Comparison of ENCODE assay signal across 9 cellular contexts in genomic region chr11:126352934-126353801, GRCh38. TPM values are rescaled to one million over a fixed set of nuclear protein-coding genes. Genes with fewer than 3 reads are reported as not detected.
DNase-seq lines count a peak whose midpoint lies in the region; ATAC-seq and TF ChIP-seq lines count a peak whose summit lies in the region.
"Had no signal": no experiment of that assay in that cellular context is flagged by ENCODE, and none has a peak within 500 bp of the region (broad histone marks: within the 10 kb centered on the region; RNA-seq: fewer than 3 reads in every experiment).

No MANE protein-coding gene starts in this region.

- H3K9me3 ChIP-seq in osteoblast (ENCODE audit: low read depth, low read length): no peaks in the 10 kb centered on the region

- no peaks in the 10 kb centered on the region for H3K27me3 Mint-ChIP-seq in brain

- H3K4me2 ChIP-seq in osteoblast (ENCODE audit: insufficient read depth, low read length): peak overlapping the region; percentile 65

- H3K27me3 ChIP-seq in osteoblast (ENCODE audit: insufficient read depth, low read length): no peaks in the 10 kb centered on the region

- H2AFZ ChIP-seq in osteoblast (ENCODE audit: low read length): no peak overlapping the region

- DNase-seq in NCI-H1092 treated with DMSO at 0.1 percent for 48 hours (lab: John Stamatoyannopoulos, UW): peak; percentile 22
- DNase-seq in NCI-H1092 (lab: John Stamatoyannopoulos, UW): no peak
- DNase-seq in NOMO-1 (lab: John Stamatoyannopoulos, UW; ENCODE audit: unreplicated experiment in 2 of 2): peak; percentile 67 to 82
- DNase-seq in osteoblast (ENCODE audit: insufficient read length, low spot score, missing footprints): peak; percentile 88
- DNase-seq in activated effector memory CD4-positive, alpha-beta T cell treated with Interleukin-2 at 50 U/mL for 16 hours: no peak
- DNase-seq in NCI-H2081 treated with DMSO at 0.1 percent for 48 hours (lab: John Stamatoyannopoulos, UW): no peak

- TF ChIP-seq CTCF in brain (conservative IDR thresholded peaks at IDR 0.05) (no peak), osteoblast (IDR thresholded peaks at IDR 0.05; ENCODE audit: extremely low read depth, low read depth, low read length) (no peak)

- peak overlapping the region; percentile 66 to 90 (median 81) for H3K27ac Mint-ChIP-seq in brain

- H3K9me3 Mint-ChIP-seq in brain: peaks cover 0 to 7% (median 2%) of the 10 kb centered on the region in 5 experiments

- no peaks in the 10 kb centered on the region for H3K36me3 ChIP-seq in osteoblast (ENCODE audit: insufficient read depth, low read length)

- H3K4me3 Mint-ChIP-seq in brain: peak overlapping the region; percentile 76 to 85 (median 80)

- peaks cover 57% of the 10 kb centered on the region for H3K4me1 ChIP-seq in osteoblast (ENCODE audit: insufficient read depth, low read length)

- H3K79me2 ChIP-seq in osteoblast (ENCODE audit: insufficient read depth, low read length): peaks cover 62% of the 10 kb centered on the region

- H3K36me3 Mint-ChIP-seq in brain: peaks cover 28% of the 10 kb centered on the region

- peaks cover 77% of the 10 kb centered on the region for H3K4me1 Mint-ChIP-seq in brain

- peak overlapping the region; percentile 81 for H3K27ac ChIP-seq in osteoblast (ENCODE audit: low read depth, low read length)
- H3K27ac ChIP-seq: C4-2B had no signal

- peak overlapping the region; percentile 36 for H3K4me3 ChIP-seq in osteoblast (ENCODE audit: insufficient read depth, low read length)

- ATAC-seq in GM21528 (IDR thresholded peaks at IDR 0.05; ENCODE audit: low FRiP score, unreplicated experiment): no peak

- peaks cover 14% of the 10 kb centered on the region for H4K20me1 ChIP-seq in osteoblast (ENCODE audit: insufficient read depth, low read length)

RNA-seq across cellular contexts. Expression of gene ST3GAL4, which starts 2.3 kb away (rescaled TPM):
- polyA plus RNA-seq in brain (ENCODE audit: insufficient read depth, low read depth, low replicate concordance): 43.9 TPM
- 11.8 and 13.8 TPM in 2 replicates for total RNA-seq in osteoblast

RNA-seq across cellular contexts. Expression of gene DCPS, which starts 49.3 kb away (rescaled TPM):
- polyA plus RNA-seq in brain (ENCODE audit: insufficient read depth, low read depth, low replicate concordance): 30.1 TPM
- total RNA-seq in osteoblast: 8.3 TPM in 2 replicates

Comparison
In these comparisons a context has a peak if more than half of its experiments do, and no peak if none do; other contexts are left out.
1. DNase-seq: peak in NCI-H1092 treated with DMSO at 0.1 percent for 48 hours (single experiment), NOMO-1 (2 of 2) and osteoblast (single experiment); none in NCI-H1092 (single experiment), activated effector memory CD4-positive, alpha-beta T cell treated with Interleukin-2 at 50 U/mL for 16 hours (single experiment) and NCI-H2081 treated with DMSO at 0.1 percent for 48 hours (single experiment).